In the genomic region with DNA sequence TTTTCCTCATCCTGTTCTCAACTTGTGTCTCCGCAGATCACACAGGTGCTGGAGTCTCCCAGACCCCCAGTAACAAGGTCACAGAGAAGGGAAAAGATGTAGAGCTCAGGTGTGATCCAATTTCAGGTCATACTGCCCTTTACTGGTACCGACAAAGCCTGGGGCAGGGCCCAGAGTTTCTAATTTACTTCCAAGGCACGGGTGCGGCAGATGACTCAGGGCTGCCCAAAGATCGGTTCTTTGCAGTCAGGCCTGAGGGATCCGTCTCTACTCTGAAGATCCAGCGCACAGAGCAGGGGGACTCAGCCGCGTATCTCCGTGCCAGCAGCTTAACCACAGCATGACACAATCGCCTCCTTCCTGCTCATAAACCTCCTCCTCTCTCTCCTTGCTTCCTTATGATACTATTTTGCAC, we compare ENCODE assay signal across 8 cellular contexts.
DNase-seq lines count a peak whose midpoint lies in the region; TF ChIP-seq lines count a peak whose summit lies in the region.

No MANE protein-coding gene starts in this region.

- WGBS in GM23248 (ENCODE audit: low coverage in 1 of 2, low lambda C conversion rate in 2 of 2, missing lambda C conversion rate in 2 of 2), 2 experiments: 3 to 5% methylated on average over 11 of the region's 11 CpGs

- H3K27me3 ChIP-seq in GM23248 (replicated peaks; ENCODE audit: insufficient read depth): no peaks in the 10 kb centered on the region
- peaks cover 19% of the 10 kb centered on the region for H3K27me3 ChIP-seq in OCI-LY3 (ENCODE audit: low read depth, low read length)
- H3K27me3 ChIP-seq in dorsolateral prefrontal cortex: no peaks in the 10 kb centered on the region

- no peaks in the 10 kb centered on the region for H3K9me2 ChIP-seq in GM23248 (ENCODE audit: insufficient read depth)

- H3K9ac ChIP-seq in GM23248 (peak overlapping the region; percentile 64), OCI-LY3 (ENCODE audit: low read length) (no peak overlapping the region)

- H3K27ac ChIP-seq in GM23248 (peak overlapping the region; percentile 85), OCI-LY3 (ENCODE audit: low read length) (no peak overlapping the region), dorsolateral prefrontal cortex (no peak overlapping the region)

- in situ Hi-C loops in GM23248 (cut with MboI) (no loop called here), astrocyte of the cerebellum (cut with HindIII; ENCODE audit: low sequenced_read_pairs) (no loop called here)

- H3K4me3 ChIP-seq in GM23248: peak overlapping the region; percentile 50
- H3K4me3 ChIP-seq in OCI-LY3 (ENCODE audit: low read length): no peak overlapping the region
- no peak overlapping the region for H3K4me3 ChIP-seq in astrocyte of the cerebellum (ENCODE audit: low read depth, low read length)
- no peak overlapping the region for H3K4me3 ChIP-seq in dorsolateral prefrontal cortex

- peaks cover 16% of the 10 kb centered on the region for H3F3A ChIP-seq in GM23248 (ENCODE audit: insufficient read depth)

- DNase-seq in GM23248 (peak; percentile 91), astrocyte of the cerebellum (ENCODE audit: low read depth) (peak; percentile 6), D341Med (ENCODE audit: low spot score) (no peak), NCI-H1105 treated with DMSO at 0.1 percent for 48 hours (lab: John Stamatoyannopoulos, UW) (no peak), NCI-H1436 (lab: John Stamatoyannopoulos, UW) (no peak), dorsolateral prefrontal cortex (no peak)
- DNase-seq in stimulated activated CD4-positive, alpha-beta T cell treated with anti-CD3 and anti-CD28 coated beads, Interleukin-15, amount 100 ng/mL, for 48 hours (ENCODE audit: low read depth in 2 of 2): peak; percentile 30 to 37

- H3K79me2 ChIP-seq in GM23248 (ENCODE audit: insufficient read depth) (no peaks in the 10 kb centered on the region), OCI-LY3 (ENCODE audit: low read length) (no peaks in the 10 kb centered on the region)

- H2AFZ ChIP-seq in GM23248 (peak overlapping the region; percentile 84), OCI-LY3 (ENCODE audit: low read depth, low read length) (peak overlapping the region; percentile 72; the same call in 1 of the 2 replicates)

- no peaks in the 10 kb centered on the region for H3K9me3 ChIP-seq in GM23248 (ENCODE audit: low read depth)
- H3K9me3 ChIP-seq in OCI-LY3 (ENCODE audit: insufficient read depth, low read length): no peaks in the 10 kb centered on the region

- H3K4me1 ChIP-seq in GM23248 (ENCODE audit: insufficient read depth) (peaks cover 17% of the 10 kb centered on the region), OCI-LY3 (ENCODE audit: low read length) (peaks cover 5% of the 10 kb centered on the region; the same call in 1 of the 2 replicates)

- peak overlapping the region; percentile 74 for H3K4me2 ChIP-seq in GM23248 (ENCODE audit: unreplicated experiment)
- no peak overlapping the region for H3K4me2 ChIP-seq in OCI-LY3 (ENCODE audit: low read length)

- H4K20me1 ChIP-seq in GM23248 (ENCODE audit: insufficient read depth): no peaks in the 10 kb centered on the region
- H4K20me1 ChIP-seq in OCI-LY3 (ENCODE audit: insufficient read depth, low read length): no peaks in the 10 kb centered on the region

- H3K36me3 ChIP-seq in GM23248 (ENCODE audit: low read depth): no peaks in the 10 kb centered on the region
- no peaks in the 10 kb centered on the region for H3K36me3 ChIP-seq in OCI-LY3 (replicated peaks; ENCODE audit: low read depth, low read length)

- intact Hi-C loops in dorsolateral prefrontal cortex (cut with DNase I): no loop called here

- TF ChIP-seq CTCF in OCI-LY3 (IDR thresholded peaks at IDR 0.05; ENCODE audit: low read depth, low read length) (no peak), astrocyte of the cerebellum (IDR thresholded peaks at IDR 0.05; ENCODE audit: low read depth, low read length, missing control alignments) (no peak), dorsolateral prefrontal cortex (IDR thresholded peaks at IDR 0.05 in 54 of 56, conservative IDR thresholded peaks at IDR 0.05 in 2 of 56; ENCODE audit: low read depth in 1 of 56, partially characterized antibody in 56 of 56) (no peak)

Comparison
In these comparisons a context has a peak if more than half of its experiments do, and no peak if none do; other contexts are left out.
1. DNase-seq: peak in GM23248 (single experiment), astrocyte of the cerebellum (single experiment) and stimulated activated CD4-positive, alpha-beta T cell treated with anti-CD3 and anti-CD28 coated beads, Interleukin-15, amount 100 ng/mL, for 48 hours (2 of 2); none in D341Med (single experiment), NCI-H1105 treated with DMSO at 0.1 percent for 48 hours (single experiment), NCI-H1436 (single experiment) and dorsolateral prefrontal cortex (0 of 10).